Comparison of ENCODE assay signal across 10 cellular contexts in genomic region chr5:26329562-26330189, GRCh38.
DNase-seq lines count a peak whose midpoint lies in the region; ATAC-seq, FAIRE-seq and TF ChIP-seq lines count a peak whose summit lies in the region.
"Had no signal": no experiment of that assay in that cellular context is flagged by ENCODE, and none has a peak within 500 bp of the region (broad histone marks: within the 10 kb centered on the region; RNA-seq: fewer than 3 reads in every experiment).

No MANE protein-coding gene starts in this region.

- no peaks in the 10 kb centered on the region for H3K27me3 ChIP-seq in H7 (ENCODE audit: control insufficient read depth, insufficient read depth, low read length)

- H3K36me3 ChIP-seq in H7 (replicated peaks; ENCODE audit: control insufficient read depth, insufficient read depth, low read length), result no peaks in the 10 kb centered on the region
- no peaks in the 10 kb centered on the region for H3K36me3 ChIP-seq in OCI-LY7 (ENCODE audit: insufficient read depth, low read length)
- H3K36me3 ChIP-seq: HAP-1 had no signal

- no peak overlapping the region for H2AFZ ChIP-seq in OCI-LY7 (ENCODE audit: low read length)

- POLR2A ChIA-PET in OCI-LY7 (lab: Charles Lee), result interaction anchor here (0.6 kb wide), 1 partner anchor 253 kb away, joined by 3 read pairs; no protein-coding TSS in a partner anchor

- TF ChIP-seq CTCF in OCI-LY7 (conservative IDR thresholded peaks at IDR 0.05; ENCODE audit: low read length), result peak; percentile 22; the same call in 1 of the 2 replicates
- peak; percentile 2 for TF ChIP-seq CTCF in fibroblast of the aortic adventitia (IDR thresholded peaks at IDR 0.05; ENCODE audit: insufficient read depth, low read length)
- TF ChIP-seq CTCF in coronary artery (IDR thresholded peaks at IDR 0.05), result no peak

- CTCF ChIA-PET in OCI-LY7 (lab: Charles Lee; ENCODE audit: unreplicated experiment), result no interaction called here

- FAIRE-seq in A204.1 (lab: Jason Lieb, UNC), result peak; percentile 94
- FAIRE-seq: G401.6 had no signal

- no TSS peak for BruUV-seq in OCI-LY7 (replicated peaks; lab: Mats Ljungman, UMichigan)

- DNase-seq in H7 (peak; percentile 28), OCI-LY7 (ENCODE audit: low spot score) (no peak), fibroblast of the aortic adventitia (ENCODE audit: low read depth) (no peak), AML-193 (lab: John Stamatoyannopoulos, UW) (no peak), coronary artery (ENCODE audit: low spot score) (no peak)
- DNase-seq in activated CD4-positive, alpha-beta T cell treated with anti-CD3 and anti-CD28 coated beads, Interleukin-2, amount 50 U/mL, for 4 hours, result no peak

- ATAC-seq in GM21360 (IDR thresholded peaks at IDR 0.05; ENCODE audit: unreplicated experiment), result no peak

- intact Hi-C loops in OCI-LY7 (cut with micrococcal nuclease; ENCODE audit: unreplicated experiment), result no loop called here

- H3K79me2 ChIP-seq in OCI-LY7 (ENCODE audit: insufficient read depth, low read depth, low read length), result no peaks in the 10 kb centered on the region

- no peaks in the 10 kb centered on the region for H3K9me2 ChIP-seq in OCI-LY7 (ENCODE audit: insufficient read depth, low read length)

- no peak overlapping the region for H3K4me2 ChIP-seq in OCI-LY7 (ENCODE audit: low read length)

- H3K27ac ChIP-seq in OCI-LY7 (ENCODE audit: low read depth, low read length, poor library complexity, severe bottlenecking) (no peak overlapping the region), coronary artery (no peak overlapping the region)

- H3K9me3 ChIP-seq in OCI-LY7 (ENCODE audit: low read length), result no peaks in the 10 kb centered on the region
- H3K9me3 ChIP-seq: HAP-1 had no signal

- H4K20me1 ChIP-seq in OCI-LY7 (ENCODE audit: insufficient read depth, low read length), result no peaks in the 10 kb centered on the region

- H3K4me1 ChIP-seq in OCI-LY7 (ENCODE audit: insufficient read depth, low read length, poor library complexity, severe bottlenecking), result no peaks in the 10 kb centered on the region
- H3K4me1 ChIP-seq: HAP-1 had no signal

- H3K4me3 ChIP-seq in H7 (ENCODE audit: insufficient read depth, low read depth, low read length) (no peak overlapping the region), OCI-LY7 (ENCODE audit: low read depth, low read length, poor library complexity, severe bottlenecking) (no peak overlapping the region), fibroblast of the aortic adventitia (ENCODE audit: low read depth, low read length) (no peak overlapping the region), coronary artery (no peak overlapping the region)
- H3K4me3 ChIP-seq: HAP-1 had no signal
